In the genomic region with DNA sequence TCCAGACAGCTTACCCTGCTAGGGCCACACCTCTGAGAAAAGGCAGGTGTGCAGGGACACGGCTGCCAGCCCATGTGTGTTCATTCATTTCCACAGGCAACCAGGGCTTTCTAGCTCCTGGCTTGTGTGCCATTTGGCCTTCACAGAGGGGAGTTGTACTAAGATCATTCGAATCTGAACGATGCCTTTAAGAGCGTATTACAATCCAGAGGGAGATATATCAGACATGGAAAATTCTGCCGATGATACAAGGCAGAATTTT, we compare ENCODE assay signal across 19 cellular contexts.
DNase-seq lines count a peak whose midpoint lies in the region; ATAC-seq and TF ChIP-seq lines count a peak whose summit lies in the region.
"Had no signal": no experiment of that assay in that cellular context is flagged by ENCODE, and none has a peak within 500 bp of the region (broad histone marks: within the 10 kb centered on the region; RNA-seq: fewer than 3 reads in every experiment).

No MANE protein-coding gene starts in this region.

- H3K36me3 Mint-ChIP-seq in endodermal cell (ENCODE audit: low read depth): no peaks in the 10 kb centered on the region
- H3K36me3 Mint-ChIP-seq: naive thymus-derived CD8-positive, alpha-beta T cell had no signal

- H3K4me1 Mint-ChIP-seq in endodermal cell: peaks cover 6% of the 10 kb centered on the region
- H3K4me1 Mint-ChIP-seq: activated CD4-positive, alpha-beta T cell treated with anti-CD3 and anti-CD28 coated beads for 36 hours; activated naive CD8-positive, alpha-beta T cell treated with anti-CD3 and anti-CD28 coated beads, Interleukin-2, amount 50 U/mL, for 24 hours; activated T-helper 17 cell treated with anti-CD3 and anti-CD28 coated beads, Interleukin-2, amount 50 U/mL, for 72 hours; naive thymus-derived CD8-positive, alpha-beta T cell; stimulated activated naive CD8-positive, alpha-beta T cell treated with anti-CD3 and anti-CD28 coated beads, Interleukin-15, amount 100 ng/mL, for 72 hours had no signal

- no peak overlapping the region for H3K4me3 Mint-ChIP-seq in endodermal cell
- H3K4me3 Mint-ChIP-seq: activated CD4-positive, alpha-beta T cell treated with anti-CD3 and anti-CD28 coated beads for 36 hours; activated naive CD8-positive, alpha-beta T cell treated with anti-CD3 and anti-CD28 coated beads, Interleukin-2, amount 50 U/mL, for 24 hours; activated T-helper 17 cell treated with anti-CD3 and anti-CD28 coated beads, Interleukin-2, amount 50 U/mL, for 72 hours; dendritic cell treated with granulocyte-macrophage colony-stimulating factor and Interleukin-4, amounts not matched to agents 40 ng/mL and 50 ng/mL, for 4 days; naive thymus-derived CD8-positive, alpha-beta T cell; stimulated activated naive CD8-positive, alpha-beta T cell treated with anti-CD3 and anti-CD28 coated beads, Interleukin-15, amount 100 ng/mL, for 72 hours had no signal

- WGBS in endodermal cell (ENCODE audit: insufficient coverage in 1 of 2, insufficient read length in 1 of 2), 2 experiments: 93 to 94% methylated on average over 5 of the region's 5 CpGs

- peaks cover 2% of the 10 kb centered on the region for H3K4me1 ChIP-seq in endodermal cell (ENCODE audit: control insufficient read depth, insufficient read depth, low read length)
- H3K4me1 ChIP-seq: lower lobe of right lung had no signal

- no peaks in the 10 kb centered on the region for H3K27me3 Mint-ChIP-seq in endodermal cell (ENCODE audit: insufficient read depth)
- H3K27me3 Mint-ChIP-seq: activated CD4-positive, alpha-beta T cell treated with anti-CD3 and anti-CD28 coated beads for 36 hours; stimulated activated naive CD8-positive, alpha-beta T cell treated with anti-CD3 and anti-CD28 coated beads, Interleukin-15, amount 100 ng/mL, for 72 hours had no signal

- H3K9ac ChIP-seq in endodermal cell (ENCODE audit: extremely low read depth, low read length, poor library complexity, severe bottlenecking): no peak overlapping the region
- H3K9ac ChIP-seq: BLaER1 had no signal

- no peaks in the 10 kb centered on the region for H3K9me3 ChIP-seq in endodermal cell (ENCODE audit: control insufficient read depth, low read length)
- H3K9me3 ChIP-seq: A549, BLaER1, lower lobe of right lung had no signal

- H3K27me3 ChIP-seq in endodermal cell (ENCODE audit: control insufficient read depth, insufficient read depth, low read length, poor library complexity, severe bottlenecking): no peaks in the 10 kb centered on the region
- H3K27me3 ChIP-seq: BLaER1 had no signal

- no peaks in the 10 kb centered on the region for H3K36me3 ChIP-seq in endodermal cell (ENCODE audit: control insufficient read depth, insufficient read depth, low read length)
- H3K36me3 ChIP-seq: BLaER1, lower lobe of right lung had no signal

- H3K9me3 Mint-ChIP-seq in endodermal cell: no peaks in the 10 kb centered on the region
- H3K9me3 Mint-ChIP-seq: activated naive CD8-positive, alpha-beta T cell treated with anti-CD3 and anti-CD28 coated beads, Interleukin-2, amount 50 U/mL, for 24 hours; activated T-helper 17 cell treated with anti-CD3 and anti-CD28 coated beads, Interleukin-2, amount 50 U/mL, for 72 hours; dendritic cell treated with granulocyte-macrophage colony-stimulating factor and Interleukin-4, amounts not matched to agents 40 ng/mL and 50 ng/mL, for 4 days; naive thymus-derived CD8-positive, alpha-beta T cell; stimulated activated naive CD8-positive, alpha-beta T cell treated with anti-CD3 and anti-CD28 coated beads, Interleukin-15, amount 100 ng/mL, for 72 hours had no signal

- H3K4me3 ChIP-seq in endodermal cell (ENCODE audit: low read length): no peak overlapping the region
- H3K4me3 ChIP-seq: A549, BLaER1, lower lobe of right lung had no signal

- peak; percentile 12 for DNase-seq in activated effector memory CD4-positive, alpha-beta T cell treated with anti-CD3 and anti-CD28 coated beads, Interleukin-2, amount 50 U/mL, for 16 hours
- DNase-seq in activated effector memory CD4-positive, alpha-beta T cell treated with Interleukin-2 at 50 U/mL for 16 hours: no peak
- DNase-seq in NCI-H2196 (lab: John Stamatoyannopoulos, UW; ENCODE audit: unreplicated experiment) (peak; percentile 67), endodermal cell (peak; percentile 38), NCI-H2227 (lab: John Stamatoyannopoulos, UW; ENCODE audit: unreplicated experiment) (no peak), mucosa of gallbladder (ENCODE audit: low spot score) (no peak), HT-29 (ENCODE audit: low spot score) (no peak)
- DNase-seq: activated CD4-positive, alpha-beta T cell treated with anti-CD3 and anti-CD28 coated beads for 36 hours; activated naive CD8-positive, alpha-beta T cell treated with anti-CD3 and anti-CD28 coated beads, Interleukin-2, amount 50 U/mL, for 24 hours; lower lobe of right lung; NCI-H1694; stimulated activated naive CD8-positive, alpha-beta T cell treated with anti-CD3 and anti-CD28 coated beads, Interleukin-15, amount 100 ng/mL, for 72 hours had no signal

- H3K27ac Mint-ChIP-seq in endodermal cell: no peak overlapping the region
- H3K27ac Mint-ChIP-seq: activated CD4-positive, alpha-beta T cell treated with anti-CD3 and anti-CD28 coated beads for 36 hours; activated naive CD8-positive, alpha-beta T cell treated with anti-CD3 and anti-CD28 coated beads, Interleukin-2, amount 50 U/mL, for 24 hours; activated T-helper 17 cell treated with anti-CD3 and anti-CD28 coated beads, Interleukin-2, amount 50 U/mL, for 72 hours; dendritic cell treated with granulocyte-macrophage colony-stimulating factor and Interleukin-4, amounts not matched to agents 40 ng/mL and 50 ng/mL, for 4 days; naive thymus-derived CD8-positive, alpha-beta T cell; stimulated activated naive CD8-positive, alpha-beta T cell treated with anti-CD3 and anti-CD28 coated beads, Interleukin-15, amount 100 ng/mL, for 72 hours had no signal

- no peak for ATAC-seq in activated CD4-positive, CD25-positive, alpha-beta regulatory T cell treated with anti-CD3 and anti-CD28 coated beads, Interleukin-2, amount 50 U/mL, for 24 hours
- ATAC-seq: activated CD4-positive, alpha-beta T cell treated with anti-CD3 and anti-CD28 coated beads for 36 hours; activated naive CD8-positive, alpha-beta T cell treated with anti-CD3 and anti-CD28 coated beads, Interleukin-2, amount 50 U/mL, for 24 hours; activated T-helper 17 cell treated with anti-CD3 and anti-CD28 coated beads, Interleukin-2, amount 50 U/mL, for 72 hours; lower lobe of right lung; naive thymus-derived CD8-positive, alpha-beta T cell; stimulated activated naive CD8-positive, alpha-beta T cell treated with anti-CD3 and anti-CD28 coated beads, Interleukin-15, amount 100 ng/mL, for 72 hours had no signal

- no peak for TF ChIP-seq CTCF in endodermal cell (conservative IDR thresholded peaks at IDR 0.05)

- no peak overlapping the region for H3K27ac ChIP-seq in endodermal cell (ENCODE audit: low read depth, low read length)
- H3K27ac ChIP-seq: A549, BLaER1, lower lobe of right lung, RWPE1 had no signal

Comparison
In these comparisons a context has a peak if more than half of its experiments do, and no peak if none do; other contexts are left out.
1. DNase-seq: peak in activated effector memory CD4-positive, alpha-beta T cell treated with anti-CD3 and anti-CD28 coated beads, Interleukin-2, amount 50 U/mL, for 16 hours (single experiment), NCI-H2196 (single experiment) and endodermal cell (single experiment); none in activated effector memory CD4-positive, alpha-beta T cell treated with Interleukin-2 at 50 U/mL for 16 hours (single experiment), NCI-H2227 (single experiment), mucosa of gallbladder (single experiment) and HT-29 (single experiment).